Comparison of ENCODE assay signal across 28 cellular contexts in the genomic region with DNA sequence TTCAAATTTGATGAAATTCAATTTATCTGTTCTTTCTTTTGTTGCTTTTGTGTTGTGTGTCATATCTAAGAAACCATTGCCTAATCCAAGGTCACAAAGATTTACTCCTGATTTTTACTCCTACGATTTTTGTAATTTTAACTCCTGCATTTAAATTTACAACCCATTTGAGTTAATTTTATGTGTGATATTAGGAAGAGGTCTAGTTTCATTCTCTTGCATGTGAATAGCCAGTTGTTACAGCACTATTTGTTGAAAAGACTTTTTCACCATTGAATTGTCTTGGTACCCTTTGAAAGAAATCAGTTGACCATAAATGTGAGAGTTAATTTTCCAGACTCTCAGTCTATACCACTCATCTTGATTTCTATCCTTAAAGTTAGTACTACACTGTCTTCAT.
DNase-seq lines count a peak whose midpoint lies in the region; ATAC-seq, FAIRE-seq and TF ChIP-seq lines count a peak whose summit lies in the region.
"Had no signal": no experiment of that assay in that cellular context is flagged by ENCODE, and none has a peak within 500 bp of the region (broad histone marks: within the 10 kb centered on the region; RNA-seq: fewer than 3 reads in every experiment).

No MANE protein-coding gene starts in this region.

- peak overlapping the region; percentile 40 for H3K27ac Mint-ChIP-seq in stimulated activated memory B cell treated with anti-CD40 and anti-IgM and Interleukin-4, amounts not matched to agents 10 μg/mL and 1 μg/mL and 100 μg/mL, for 72 hours
- H3K27ac Mint-ChIP-seq: B cell; CD14-positive monocyte; CD4-positive, alpha-beta memory T cell; CD4-positive, alpha-beta T cell; CD8-positive, alpha-beta T cell had no signal

- no peaks in the 10 kb centered on the region for H3K27me3 Mint-ChIP-seq in stimulated activated memory B cell treated with anti-CD40 and anti-IgM and Interleukin-4, amounts not matched to agents 10 μg/mL and 1 μg/mL and 100 μg/mL, for 72 hours
- H3K27me3 Mint-ChIP-seq: B cell; CD4-positive, alpha-beta memory T cell; CD4-positive, alpha-beta T cell; CD4-positive, CD25-positive, alpha-beta regulatory T cell had no signal

- H3K36me3 Mint-ChIP-seq in stimulated activated memory B cell treated with anti-CD40 and anti-IgM and Interleukin-4, amounts not matched to agents 10 μg/mL and 1 μg/mL and 100 μg/mL, for 72 hours: peaks cover 61% of the 10 kb centered on the region

- TF ChIP-seq CTCF in GM10266 (IDR thresholded peaks at IDR 0.05; ENCODE audit: control insufficient read depth, insufficient read depth, low read depth, missing control alignments): no peak

- H3K4me3 Mint-ChIP-seq in stimulated activated memory B cell treated with anti-CD40 and anti-IgM and Interleukin-4, amounts not matched to agents 10 μg/mL and 1 μg/mL and 100 μg/mL, for 72 hours: no peak overlapping the region
- H3K4me3 Mint-ChIP-seq: B cell; CD14-positive monocyte; CD4-positive, alpha-beta memory T cell; CD4-positive, alpha-beta T cell; CD4-positive, CD25-positive, alpha-beta regulatory T cell; CD8-positive, alpha-beta memory T cell; CD8-positive, alpha-beta T cell had no signal

- ATAC-seq in stimulated activated memory B cell treated with anti-CD40 and anti-IgM and Interleukin-4, amounts not matched to agents 10 μg/mL and 1 μg/mL and 100 μg/mL, for 72 hours: no peak
- ATAC-seq: A549; CD8-positive, alpha-beta T cell had no signal

- DNase-seq in GM19239 (ENCODE audit: insufficient read length, low spot score) (no peak), NCI-H2196 (lab: John Stamatoyannopoulos, UW; ENCODE audit: unreplicated experiment) (no peak), GM10266 (ENCODE audit: extremely low spot score) (no peak)
- DNase-seq: 8988T; ACHN; AML-193; BE2C; C1 segment of cervical spinal cord; Caco-2; Calu3; CD4-positive, alpha-beta memory T cell; CD4-positive, alpha-beta T cell; CD4-positive, CD25-positive, alpha-beta regulatory T cell; CD8-positive, alpha-beta memory T cell; CD8-positive, alpha-beta T cell; COR-L47; DMS 273 treated with DMSO at 0.1 percent for 48 hours; DMS153; DMS53; DMS79; DMS79 treated with DMSO at 0.1 percent for 48 hours; DND-41; EL had no signal

- peak; percentile 21 for FAIRE-seq in GM19239 (lab: Jason Lieb, UNC)
- FAIRE-seq: A549, D721Med had no signal

- no peaks in the 10 kb centered on the region for H3K9me3 Mint-ChIP-seq in stimulated activated memory B cell treated with anti-CD40 and anti-IgM and Interleukin-4, amounts not matched to agents 10 μg/mL and 1 μg/mL and 100 μg/mL, for 72 hours
- H3K9me3 Mint-ChIP-seq: CD4-positive, alpha-beta memory T cell; CD4-positive, alpha-beta T cell; CD4-positive, CD25-positive, alpha-beta regulatory T cell; CD8-positive, alpha-beta memory T cell; CD8-positive, alpha-beta T cell had no signal

- peaks cover 7% of the 10 kb centered on the region for H3K4me1 Mint-ChIP-seq in stimulated activated memory B cell treated with anti-CD40 and anti-IgM and Interleukin-4, amounts not matched to agents 10 μg/mL and 1 μg/mL and 100 μg/mL, for 72 hours
- H3K4me1 Mint-ChIP-seq: CD14-positive monocyte had no signal
